31 cellular contexts compared by ENCODE assay signal in genomic region chr6:117550618-117551242, GRCh38. TPM values are rescaled to one million over a fixed set of nuclear protein-coding genes. Genes with fewer than 3 reads are reported as not detected.
DNase-seq lines count a peak whose midpoint lies in the region; ATAC-seq, FAIRE-seq and TF ChIP-seq lines count a peak whose summit lies in the region.
"Had no signal": no experiment of that assay in that cellular context is flagged by ENCODE, and none has a peak within 500 bp of the region (broad histone marks: within the 10 kb centered on the region; RNA-seq: fewer than 3 reads in every experiment).

No MANE protein-coding gene starts in this region.

- H3K9me3 ChIP-seq in CD4-positive, alpha-beta memory T cell (ENCODE audit: control insufficient read depth in 1 of 2, low read length in 2 of 2): no peaks in the 10 kb centered on the region
- H3K9me3 ChIP-seq in Karpas-422 (ENCODE audit: low read length): no peaks in the 10 kb centered on the region
- H3K9me3 ChIP-seq in kidney (ENCODE audit: control insufficient read depth in 1 of 2, low read length in 2 of 2): no peaks in the 10 kb centered on the region
- H3K9me3 ChIP-seq: heart right ventricle, pancreas, right atrium auricular region, SJCRH30, testis had no signal

- H3K4me3 Mint-ChIP-seq in CD4-positive, alpha-beta memory T cell: peak overlapping the region in 5 of 8 donors; percentile 1 to 38 (median 11)
- H3K4me3 Mint-ChIP-seq in activated CD8-positive, alpha-beta T cell treated with anti-CD3 and anti-CD28 coated beads, Interleukin-2, amount 10 ng/mL, durations not matched to agents 7 days and 5 days: no peak overlapping the region
- H3K4me3 Mint-ChIP-seq in naive thymus-derived CD8-positive, alpha-beta T cell: peak overlapping the region in 9 of 10 donors; percentile 2 to 89 (median 26)
- H3K4me3 Mint-ChIP-seq in activated T-cell treated with anti-CD3 and anti-CD28 coated beads, Interleukin-2, amount 50 U/mL, for 4 hours: no peak overlapping the region
- H3K4me3 Mint-ChIP-seq: activated CD8-positive, alpha-beta memory T cell treated with anti-CD3 and anti-CD28 coated beads, Interleukin-2, amount 10 ng/mL, durations not matched to agents 7 days and 5 days; nephron had no signal

- peak in 1 of 5 donors; percentile 5 for DNase-seq in CD4-positive, alpha-beta memory T cell
- DNase-seq in Karpas-422 (peak; percentile 7), kidney (no peak)
- DNase-seq in activated CD8-positive, alpha-beta T cell treated with anti-CD3 and anti-CD28 coated beads, Interleukin-2, amount 10 ng/mL, durations not matched to agents 7 days and 5 days: no peak
- DNase-seq in naive thymus-derived CD8-positive, alpha-beta T cell: peak in 3 of 10 donors; percentile 16 to 33 (median 26)
- no peak for DNase-seq in activated T-cell treated with anti-CD3 and anti-CD28 coated beads, Interleukin-2, amount 50 U/mL, for 4 hours
- DNase-seq: activated CD8-positive, alpha-beta memory T cell treated with anti-CD3 and anti-CD28 coated beads, Interleukin-2, amount 10 ng/mL, durations not matched to agents 7 days and 5 days; C1 segment of cervical spinal cord; DMS153; GM23248; heart right ventricle; MV-4-11; NCI-H510A; NK-92 treated with Interleukin-12 subunit alpha and Interleukin-12 subunit beta, amount 100 ng/mL, for 24 hours; pancreas; SJCRH30; stimulated activated CD4-positive, alpha-beta T cell treated with anti-CD3 and anti-CD28 coated beads, Interleukin-12 subunit alpha, Interleukin-12 subunit beta, amount 100 ng/mL, for 4 hours; stimulated activated CD4-positive, alpha-beta T cell treated with anti-CD3 and anti-CD28 coated beads, Interleukin-4, amount 100 ng/mL, for 4 hours; stimulated activated naive CD4-positive, alpha-beta T cell treated with Interleukin-2 at 50 U/mL for 16 hours; T-helper 1 cell; testis had no signal

- H3K4me3 ChIP-seq in CD4-positive, alpha-beta memory T cell (ENCODE audit: low read length in 2 of 2): no peak overlapping the region
- H3K4me3 ChIP-seq in Karpas-422 (ENCODE audit: low read length) (no peak overlapping the region), kidney (ENCODE audit: low read length in 2 of 2) (no peak overlapping the region)
- H3K4me3 ChIP-seq: GM23248, heart right ventricle, pancreas, right atrium auricular region, SJCRH30, testis had no signal

- H3K36me3 Mint-ChIP-seq in CD4-positive, alpha-beta memory T cell: no peaks in the 10 kb centered on the region
- peaks cover 5% of the 10 kb centered on the region for H3K36me3 Mint-ChIP-seq in activated CD8-positive, alpha-beta T cell treated with anti-CD3 and anti-CD28 coated beads, Interleukin-2, amount 10 ng/mL, durations not matched to agents 7 days and 5 days (ENCODE audit: low read depth)
- no peaks in the 10 kb centered on the region for H3K36me3 Mint-ChIP-seq in naive thymus-derived CD8-positive, alpha-beta T cell
- no peaks in the 10 kb centered on the region for H3K36me3 Mint-ChIP-seq in activated T-cell treated with anti-CD3 and anti-CD28 coated beads, Interleukin-2, amount 50 U/mL, for 4 hours (ENCODE audit: insufficient read depth)
- H3K36me3 Mint-ChIP-seq: activated naive CD4-positive, alpha-beta T cell treated with anti-CD3 and anti-CD28 coated beads, Interleukin-2, amount 50 U/mL, for 72 hours had no signal

- no peaks in the 10 kb centered on the region for H3K27me3 Mint-ChIP-seq in CD4-positive, alpha-beta memory T cell
- peaks cover 13% of the 10 kb centered on the region for H3K27me3 Mint-ChIP-seq in activated CD8-positive, alpha-beta T cell treated with anti-CD3 and anti-CD28 coated beads, Interleukin-2, amount 10 ng/mL, durations not matched to agents 7 days and 5 days (ENCODE audit: low read depth)
- H3K27me3 Mint-ChIP-seq in naive thymus-derived CD8-positive, alpha-beta T cell: no peaks in the 10 kb centered on the region
- H3K27me3 Mint-ChIP-seq in activated T-cell treated with anti-CD3 and anti-CD28 coated beads, Interleukin-2, amount 50 U/mL, for 4 hours (ENCODE audit: low read depth): peaks cover 2% of the 10 kb centered on the region
- H3K27me3 Mint-ChIP-seq: central memory CD8-positive, alpha-beta T cell had no signal

- no peaks in the 10 kb centered on the region for H4K20me1 ChIP-seq in Karpas-422 (ENCODE audit: insufficient read depth, low read depth, low read length)

- no peak for TF ChIP-seq CTCF in kidney (IDR thresholded peaks at IDR 0.05; ENCODE audit: borderline replicate concordance, extremely low read depth, insufficient read depth)

- H3K4me1 ChIP-seq in CD4-positive, alpha-beta memory T cell (ENCODE audit: insufficient read depth, low read length): peaks cover 39% of the 10 kb centered on the region
- H3K4me1 ChIP-seq in Karpas-422 (ENCODE audit: low read length): no peaks in the 10 kb centered on the region
- peaks cover 7 to 9% of the 10 kb centered on the region in 2 donors for H3K4me1 ChIP-seq in kidney (ENCODE audit: control insufficient read depth in 1 of 2, insufficient read depth in 1 of 2, low read depth in 1 of 2, low read length in 2 of 2)
- H3K4me1 ChIP-seq: pancreas had no signal

- peaks cover 26 to 49% (median 40%) of the 10 kb centered on the region in 4 donors for H3K4me1 Mint-ChIP-seq in CD4-positive, alpha-beta memory T cell
- peaks cover 44% of the 10 kb centered on the region for H3K4me1 Mint-ChIP-seq in activated CD8-positive, alpha-beta T cell treated with anti-CD3 and anti-CD28 coated beads, Interleukin-2, amount 10 ng/mL, durations not matched to agents 7 days and 5 days (ENCODE audit: low read depth)
- H3K4me1 Mint-ChIP-seq in naive thymus-derived CD8-positive, alpha-beta T cell: peaks cover 11 to 50% (median 42%) of the 10 kb centered on the region in 4 donors
- H3K4me1 Mint-ChIP-seq in activated T-cell treated with anti-CD3 and anti-CD28 coated beads, Interleukin-2, amount 50 U/mL, for 4 hours (ENCODE audit: low read depth): peaks cover 39% of the 10 kb centered on the region

- H3K27ac ChIP-seq in CD4-positive, alpha-beta memory T cell (ENCODE audit: low read depth, low read length): no peak overlapping the region
- H3K27ac ChIP-seq in Karpas-422 (ENCODE audit: low read length): no peak overlapping the region
- H3K27ac ChIP-seq in kidney (ENCODE audit: low read depth in 2 of 2, low read length in 2 of 2): no peak overlapping the region
- H3K27ac ChIP-seq: foreskin keratinocyte, GM23248, KMS-11, pancreas, right atrium auricular region, SJCRH30, testis had no signal

- no peak overlapping the region for H2AFZ ChIP-seq in Karpas-422 (ENCODE audit: low read length)
- H2AFZ ChIP-seq: GM23248 had no signal

- no peak overlapping the region for H3K9ac ChIP-seq in Karpas-422 (ENCODE audit: low read length)
- H3K9ac ChIP-seq in kidney (ENCODE audit: low read length in 2 of 2): no peak overlapping the region
- H3K9ac ChIP-seq: GM23248, KMS-11 had no signal

- CTCF ChIA-PET in CD4-positive, alpha-beta memory T cell (lab: Charles Lee; ENCODE audit: partially characterized antibody): interaction anchor here (4.6 to 16.2 kb wide), 3 partner anchors 54 to 99 kb away, joined by 34 to 232 read pairs (median 72); no protein-coding TSS in a partner anchor
- CTCF ChIA-PET in activated CD8-positive, alpha-beta T cell treated with anti-CD3 and anti-CD28 coated beads, Interleukin-2, amount 10 ng/mL, durations not matched to agents 7 days and 5 days (lab: Charles Lee): interaction anchor here (0.8 to 11.0 kb wide), 10 partner anchors 14 to 101 kb away, joined by 3 to 153 read pairs (median 4); partner anchors contain the start of genes DCBLD1 and GOPC

- no peaks in the 10 kb centered on the region for H3K36me3 ChIP-seq in CD4-positive, alpha-beta memory T cell (ENCODE audit: insufficient read depth, low read length)
- H3K36me3 ChIP-seq in Karpas-422 (ENCODE audit: insufficient read depth, low read length) (no peaks in the 10 kb centered on the region), kidney (ENCODE audit: control insufficient read depth in 1 of 2, insufficient read depth in 2 of 2, low read length in 2 of 2) (peaks cover 0 to 5% of the 10 kb centered on the region in 2 donors)
- H3K36me3 ChIP-seq: pancreas, right atrium auricular region, SJCRH30 had no signal

- POLR2A ChIA-PET in CD4-positive, alpha-beta memory T cell (lab: Charles Lee; ENCODE audit: partially characterized antibody): interaction anchor here (0.6 to 6.3 kb wide), 3 partner anchors 52 to 133 kb away, joined by 3 to 75 read pairs (median 55); partner anchors contain the start of genes DCBLD1 and GOPC
- POLR2A ChIA-PET in activated CD8-positive, alpha-beta T cell treated with anti-CD3 and anti-CD28 coated beads, Interleukin-2, amount 10 ng/mL, durations not matched to agents 7 days and 5 days (lab: Charles Lee): interaction anchor here (3.4 kb wide), 1 partner anchor 51 kb away, joined by 31 read pairs; the partner anchor contains the start of gene GOPC
- POLR2A ChIA-PET in naive thymus-derived CD8-positive, alpha-beta T cell (lab: Charles Lee): interaction anchor here (0.8 to 6.0 kb wide), 4 partner anchors 52 to 101 kb away, joined by 5 to 46 read pairs (median 26); partner anchors contain the start of genes DCBLD1 and GOPC

- no peaks in the 10 kb centered on the region for H3K9me2 ChIP-seq in Karpas-422 (replicated peaks; ENCODE audit: insufficient read depth, low read length)

- no peak for ATAC-seq in activated CD8-positive, alpha-beta T cell treated with anti-CD3 and anti-CD28 coated beads, Interleukin-2, amount 10 ng/mL, durations not matched to agents 7 days and 5 days
- ATAC-seq in naive thymus-derived CD8-positive, alpha-beta T cell: peak in 1 of 2 donors; percentile 45
- ATAC-seq in activated T-cell treated with anti-CD3 and anti-CD28 coated beads, Interleukin-2, amount 50 U/mL, for 4 hours: no peak
- ATAC-seq in GM21390 (IDR thresholded peaks at IDR 0.05; ENCODE audit: unreplicated experiment): no peak
- ATAC-seq in HG03521 (IDR thresholded peaks at IDR 0.05; ENCODE audit: unreplicated experiment): no peak
- ATAC-seq: activated CD8-positive, alpha-beta memory T cell treated with anti-CD3 and anti-CD28 coated beads, Interleukin-2, amount 10 ng/mL, durations not matched to agents 7 days and 5 days; activated naive CD4-positive, alpha-beta T cell treated with anti-CD3 and anti-CD28 coated beads, Interleukin-2, amount 50 U/mL, for 72 hours; heart right ventricle; left lobe of liver; pancreas had no signal

- intact Hi-C loops in CD4-positive, alpha-beta memory T cell (cut with micrococcal nuclease): no loop called here
- intact Hi-C loops in kidney (cut with DNase I): no loop called here

- H3K27ac Mint-ChIP-seq in CD4-positive, alpha-beta memory T cell: peak overlapping the region; percentile 4 to 86 (median 54)
- peak overlapping the region; percentile 9 for H3K27ac Mint-ChIP-seq in activated CD8-positive, alpha-beta T cell treated with anti-CD3 and anti-CD28 coated beads, Interleukin-2, amount 10 ng/mL, durations not matched to agents 7 days and 5 days
- H3K27ac Mint-ChIP-seq in naive thymus-derived CD8-positive, alpha-beta T cell: peak overlapping the region in 9 of 10 donors; percentile 18 to 97 (median 92)
- H3K27ac Mint-ChIP-seq: activated naive CD4-positive, alpha-beta T cell treated with anti-CD3 and anti-CD28 coated beads, Interleukin-2, amount 50 U/mL, for 72 hours had no signal

- H3K27me3 ChIP-seq in CD4-positive, alpha-beta memory T cell (ENCODE audit: insufficient read depth, low read length): no peaks in the 10 kb centered on the region
- no peaks in the 10 kb centered on the region for H3K27me3 ChIP-seq in Karpas-422 (ENCODE audit: low read length)
- H3K27me3 ChIP-seq: foreskin keratinocyte, heart right ventricle, pancreas, right atrium auricular region, SJCRH30, testis had no signal

- H3K4me2 ChIP-seq in Karpas-422 (ENCODE audit: low read depth, low read length, poor library complexity, severe bottlenecking): no peak overlapping the region
- H3K4me2 ChIP-seq: KMS-11 had no signal

- H3K9me3 Mint-ChIP-seq in CD4-positive, alpha-beta memory T cell: no peaks in the 10 kb centered on the region
- no peaks in the 10 kb centered on the region for H3K9me3 Mint-ChIP-seq in activated CD8-positive, alpha-beta T cell treated with anti-CD3 and anti-CD28 coated beads, Interleukin-2, amount 10 ng/mL, durations not matched to agents 7 days and 5 days (ENCODE audit: insufficient read depth)
- no peaks in the 10 kb centered on the region for H3K9me3 Mint-ChIP-seq in naive thymus-derived CD8-positive, alpha-beta T cell
- no peaks in the 10 kb centered on the region for H3K9me3 Mint-ChIP-seq in activated T-cell treated with anti-CD3 and anti-CD28 coated beads, Interleukin-2, amount 50 U/mL, for 4 hours
- H3K9me3 Mint-ChIP-seq: activated naive CD4-positive, alpha-beta T cell treated with anti-CD3 and anti-CD28 coated beads, Interleukin-2, amount 50 U/mL, for 72 hours; central memory CD8-positive, alpha-beta T cell; nephron had no signal

- no peaks in the 10 kb centered on the region for H3K79me2 ChIP-seq in Karpas-422 (ENCODE audit: low read length)

- FAIRE-seq in kidney (lab: Jason Lieb, UNC): no peak
- FAIRE-seq: pancreas, RCC 7860 had no signal

RNA-seq across cellular contexts. Expression of gene GOPC, which starts 51.6 kb away (rescaled TPM):
- 10 to 100 TPM; 37.7 to 37.8 TPM for total RNA-seq in CD4-positive, alpha-beta memory T cell
- polyA plus RNA-seq in CD4-positive, alpha-beta memory T cell: 10 to 100 TPM; 14.6 to 15.5 TPM
- total RNA-seq in Karpas-422 (2014; rRNA removed; shearing (Covaris generic); ENCODE audit: low replicate concordance): 31.5 and 36.4 TPM in 2 replicates
- total RNA-seq in activated CD8-positive, alpha-beta T cell treated with anti-CD3 and anti-CD28 coated beads, Interleukin-2, amount 10 ng/mL, durations not matched to agents 7 days and 5 days: 10 to 100 TPM; 23.3 to 23.4 TPM
- 10 to 100 TPM; 33.1 to 35.0 TPM for total RNA-seq in naive thymus-derived CD8-positive, alpha-beta T cell
- 10 to 100 TPM; 11.8 to 14.2 (median 11.8) TPM for polyA plus RNA-seq in naive thymus-derived CD8-positive, alpha-beta T cell
- total RNA-seq in activated T-cell treated with anti-CD3 and anti-CD28 coated beads, Interleukin-2, amount 50 U/mL, for 4 hours: 10 to 100 TPM; 20.7 to 21.3 (median 20.9) TPM
- 21.4 TPM for total RNA-seq in kidney
- 12.5 TPM for polyA plus RNA-seq in kidney (ENCODE audit: insufficient read depth, low read depth, low replicate concordance)

Comparison
In these comparisons a context has a peak if more than half of its experiments do, and no peak if none do; other contexts are left out.
1. H3K27ac Mint-ChIP-seq: peak in every context shown above with its lines; median percentile 92 in naive thymus-derived CD8-positive, alpha-beta T cell; 54 in CD4-positive, alpha-beta memory T cell; 9 in activated CD8-positive, alpha-beta T cell treated with anti-CD3 and anti-CD28 coated beads, Interleukin-2, amount 10 ng/mL, durations not matched to agents 7 days and 5 days.
2. H3K4me3 Mint-ChIP-seq: peak in CD4-positive, alpha-beta memory T cell (5 of 8) and naive thymus-derived CD8-positive, alpha-beta T cell (9 of 10); none in activated CD8-positive, alpha-beta T cell treated with anti-CD3 and anti-CD28 coated beads, Interleukin-2, amount 10 ng/mL, durations not matched to agents 7 days and 5 days (single experiment) and activated T-cell treated with anti-CD3 and anti-CD28 coated beads, Interleukin-2, amount 50 U/mL, for 4 hours (single experiment).